ENCODE assay signal across 1 cellular context in genomic region chr2:235325126-235325525, GRCh38.
TF ChIP-seq lines count a peak whose summit lies in the region.

No MANE protein-coding gene starts in this region.

TF ChIP-seq in HCT116, 20 proteins besides CTCF, POLR2A, EP300 and RAD21 (continued from another document):
- TF ChIP-seq SIN3A (IDR thresholded peaks at IDR 0.05; ENCODE audit: low read depth) (no peak), FOSL1 (IDR thresholded peaks at IDR 0.05; ENCODE audit: low read depth) (no peak), REST (IDR thresholded peaks at IDR 0.05; ENCODE audit: low read depth) (no peak), CEBPB (IDR thresholded peaks at IDR 0.05; ENCODE audit: low read depth) (no peak), SP1 (IDR thresholded peaks at IDR 0.05; ENCODE audit: low read depth) (no peak), TCF7L2 (IDR thresholded peaks at IDR 0.05; ENCODE audit: borderline replicate concordance, extremely low read depth, insufficient read depth, insufficient read length) (no peak), ZFX (IDR thresholded peaks at IDR 0.05) (no peak), MAX (IDR thresholded peaks at IDR 0.05) (no peak)
